ENCODE assay signal across 9 cellular contexts in genomic region chr3:142586803-142587406, GRCh38. TPM values are rescaled to one million over a fixed set of nuclear protein-coding genes. Genes with fewer than 3 reads are reported as not detected.
DNase-seq lines count a peak whose midpoint lies in the region; ATAC-seq and TF ChIP-seq lines count a peak whose summit lies in the region.
"Had no signal": no experiment of that assay in that cellular context is flagged by ENCODE, and none has a peak within 500 bp of the region (broad histone marks: within the 10 kb centered on the region; RNA-seq: fewer than 3 reads in every experiment).

No MANE protein-coding gene starts in this region.

- TF ChIP-seq POLR2A in erythroblast (IDR thresholded peaks at IDR 0.05; ENCODE audit: low read length) = no peak

- DNase-seq in DMS79 (lab: John Stamatoyannopoulos, UW) (peak; percentile 16), MV-4-11 (lab: John Stamatoyannopoulos, UW) (peak; percentile 31), SJCRH30 (peak; percentile 62 to 88), erythroblast (lab: John Stamatoyannopoulos, UW) (peak; percentile 66 to 76)
- DNase-seq in naive thymus-derived CD4-positive, alpha-beta T cell = peak in 7 of 9 donors; percentile 15 to 51 (median 28)
- DNase-seq in effector CD8-positive, alpha-beta T cell (lab: John Stamatoyannopoulos, UW) = no peak

- CTCF ChIA-PET in naive thymus-derived CD4-positive, alpha-beta T cell (lab: Charles Lee) = interaction anchor here (0.7 to 1.6 kb wide), 5 partner anchors 38 to 1166 kb away, joined by 3 to 7 read pairs (median 3); no protein-coding TSS in a partner anchor

- peaks cover 0 to 3% (median 0%) of the 10 kb centered on the region in 11 donors for H3K9me3 Mint-ChIP-seq in naive thymus-derived CD4-positive, alpha-beta T cell
- H3K9me3 Mint-ChIP-seq: activated naive CD4-positive, alpha-beta T cell treated with anti-CD3 and anti-CD28 coated beads, Interleukin-2, amount 50 U/mL, for 24 hours had no signal

- no peaks in the 10 kb centered on the region for H3K27me3 ChIP-seq in SJCRH30
- H3K27me3 ChIP-seq in naive thymus-derived CD4-positive, alpha-beta T cell (ENCODE audit: control insufficient read depth in 2 of 2, insufficient read depth in 2 of 2, low read length in 2 of 2) = no peaks in the 10 kb centered on the region

- H3K9me3 ChIP-seq in SJCRH30 (replicated peaks) = no peaks in the 10 kb centered on the region
- H3K9me3 ChIP-seq in naive thymus-derived CD4-positive, alpha-beta T cell (ENCODE audit: control insufficient read depth in 2 of 3, low read length in 3 of 3) = no peaks in the 10 kb centered on the region

- H3K4me3 Mint-ChIP-seq in naive thymus-derived CD4-positive, alpha-beta T cell = no peak overlapping the region
- H3K4me3 Mint-ChIP-seq: activated naive CD4-positive, alpha-beta T cell treated with anti-CD3 and anti-CD28 coated beads, Interleukin-2, amount 50 U/mL, for 24 hours had no signal

- ATAC-seq in GM21515 (IDR thresholded peaks at IDR 0.05; ENCODE audit: unreplicated experiment) = peak; percentile 69
- ATAC-seq in naive thymus-derived CD4-positive, alpha-beta T cell = peak; percentile 74
- no peak for ATAC-seq in GM21619 (IDR thresholded peaks at IDR 0.05; ENCODE audit: unreplicated experiment)

- no peak overlapping the region for H3K27ac Mint-ChIP-seq in naive thymus-derived CD4-positive, alpha-beta T cell
- H3K27ac Mint-ChIP-seq: activated naive CD4-positive, alpha-beta T cell treated with anti-CD3 and anti-CD28 coated beads, Interleukin-2, amount 50 U/mL, for 24 hours had no signal

- peaks cover 7% of the 10 kb centered on the region; the same call in 1 of the 2 replicates for H3K4me1 ChIP-seq in SJCRH30
- H3K4me1 ChIP-seq in naive thymus-derived CD4-positive, alpha-beta T cell (ENCODE audit: control insufficient read depth in 2 of 2, insufficient read depth in 2 of 2, low read length in 2 of 2) = no peaks in the 10 kb centered on the region

- H3K4me3 ChIP-seq in SJCRH30 = no peak overlapping the region
- no peak overlapping the region for H3K4me3 ChIP-seq in naive thymus-derived CD4-positive, alpha-beta T cell (ENCODE audit: low read length)

- intact Hi-C loops in naive thymus-derived CD4-positive, alpha-beta T cell (cut with micrococcal nuclease) = loop anchor here (1.0 to 5.0 kb wide), 5 partner anchors 9 to 1088 kb away; partner anchors contain the start of gene PLS1 (in 1 of the 2)

- no peaks in the 10 kb centered on the region for H3K36me3 Mint-ChIP-seq in naive thymus-derived CD4-positive, alpha-beta T cell
- H3K36me3 Mint-ChIP-seq: activated naive CD4-positive, alpha-beta T cell treated with anti-CD3 and anti-CD28 coated beads, Interleukin-2, amount 50 U/mL, for 24 hours had no signal

- H3K27me3 Mint-ChIP-seq in naive thymus-derived CD4-positive, alpha-beta T cell = peaks cover 6 to 49% (median 16%) of the 10 kb centered on the region in 5 donors

- H3K4me1 Mint-ChIP-seq in naive thymus-derived CD4-positive, alpha-beta T cell = no peaks in the 10 kb centered on the region
- H3K4me1 Mint-ChIP-seq: activated naive CD4-positive, alpha-beta T cell treated with anti-CD3 and anti-CD28 coated beads, Interleukin-2, amount 50 U/mL, for 24 hours had no signal

- no peaks in the 10 kb centered on the region for H3K36me3 ChIP-seq in SJCRH30
- no peaks in the 10 kb centered on the region for H3K36me3 ChIP-seq in naive thymus-derived CD4-positive, alpha-beta T cell (ENCODE audit: control insufficient read depth in 2 of 3, insufficient read depth in 3 of 3, low read length in 3 of 3)

- no peak overlapping the region for H3K27ac ChIP-seq in SJCRH30
- no peak overlapping the region for H3K27ac ChIP-seq in naive thymus-derived CD4-positive, alpha-beta T cell (ENCODE audit: low read depth, low read length)

- POLR2A ChIA-PET in naive thymus-derived CD4-positive, alpha-beta T cell (lab: Charles Lee) = no interaction called here

RNA-seq across cellular contexts. Expression of gene ATR, which starts 8.4 kb away (rescaled TPM):
- 31.0 and 33.1 TPM in 2 replicates for total RNA-seq in SJCRH30 (2014; rRNA removed; shearing (Covaris generic))
- total RNA-seq in naive thymus-derived CD4-positive, alpha-beta T cell = 10 to 100 TPM; 31.3 to 48.3 (median 36.2) TPM
- 10 to 100 TPM; 11.3 to 12.5 TPM for polyA plus RNA-seq in naive thymus-derived CD4-positive, alpha-beta T cell

RNA-seq across cellular contexts. Expression of gene PLS1, which starts 9.3 kb away (rescaled TPM):
- 27.2 and 27.5 TPM in 2 replicates for total RNA-seq in SJCRH30 (2014; rRNA removed; shearing (Covaris generic))
- 1 to 10 TPM; 1.6 to 2.8 (median 2.0) TPM for total RNA-seq in naive thymus-derived CD4-positive, alpha-beta T cell
- 1 to 10 TPM; 3.7 to 6.4 TPM for polyA plus RNA-seq in naive thymus-derived CD4-positive, alpha-beta T cell
